In the genomic region with DNA sequence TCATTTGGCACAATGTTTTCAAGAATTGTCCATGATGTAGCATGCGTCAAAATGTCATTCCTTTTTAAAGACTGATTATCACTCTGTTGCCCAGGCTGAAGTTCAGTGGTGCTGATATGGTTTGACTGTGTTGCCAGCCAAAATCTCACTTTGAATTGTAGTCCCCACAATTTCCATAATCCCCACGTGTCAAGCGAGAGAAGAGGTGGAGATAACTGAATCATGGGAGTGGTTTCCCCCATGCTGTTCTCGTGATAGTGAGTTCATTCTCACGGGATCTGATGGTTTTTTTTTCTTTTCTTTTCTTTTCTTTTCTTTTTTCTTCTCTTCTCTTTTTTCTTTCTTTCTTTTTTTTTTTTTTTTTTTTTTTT, we compare ENCODE assay signal across 17 cellular contexts.
"Had no signal": no experiment of that assay in that cellular context is flagged by ENCODE, and none has a peak within 500 bp of the region (broad histone marks: within the 10 kb centered on the region; RNA-seq: fewer than 3 reads in every experiment).

No MANE protein-coding gene starts in this region.

- FAIRE-seq: frontal cortex had no signal

- H3K27me3 Mint-ChIP-seq: effector memory CD8-positive, alpha-beta T cell had no signal

- ATAC-seq: effector memory CD8-positive, alpha-beta T cell; heart right ventricle; left colon; lower lobe of right lung; naive thymus-derived CD4-positive, alpha-beta T cell had no signal

- H3K27ac Mint-ChIP-seq: effector memory CD8-positive, alpha-beta T cell; naive thymus-derived CD4-positive, alpha-beta T cell had no signal

- H3K36me3 ChIP-seq: heart right ventricle, lower lobe of right lung had no signal

- H3K4me3 Mint-ChIP-seq: effector memory CD8-positive, alpha-beta T cell; naive thymus-derived CD4-positive, alpha-beta T cell had no signal

- H3K4me3 ChIP-seq: heart right ventricle, lower lobe of right lung had no signal

- H3K4me1 Mint-ChIP-seq: naive thymus-derived CD4-positive, alpha-beta T cell had no signal

- H3K27ac ChIP-seq: epithelial cell of prostate, heart right ventricle, lower lobe of right lung, parathyroid adenoma had no signal

- H3K36me3 Mint-ChIP-seq: naive thymus-derived CD4-positive, alpha-beta T cell had no signal

- H3K9me3 ChIP-seq: heart right ventricle, lower lobe of right lung had no signal

- DNase-seq: activated CD4-positive, alpha-beta T cell treated with anti-CD3 and anti-CD28 coated beads for 1 hour; activated CD4-positive, alpha-beta T cell treated with anti-CD3 and anti-CD28 coated beads, Interleukin-2, amount 50 U/mL, for 48 hours; activated effector memory CD4-positive, alpha-beta T cell treated with Interleukin-2 at 50 U/mL for 16 hours; activated naive CD4-positive, alpha-beta T cell treated with anti-CD3 and anti-CD28 coated beads, Interleukin-2, amount 50 U/mL, for 16 hours; dermis blood vessel endothelial cell; effector memory CD8-positive, alpha-beta T cell; heart right ventricle; left colon; lower lobe of right lung; naive thymus-derived CD4-positive, alpha-beta T cell; stimulated activated CD4-positive, alpha-beta T cell treated with anti-CD3 and anti-CD28 coated beads, Interleukin-12 subunit alpha, Interleukin-12 subunit beta, amount 100 ng/mL, for 4 hours; stimulated activated CD4-positive, alpha-beta T cell treated with anti-CD3 and anti-CD28 coated beads, Interleukin-2, amount 100 ng/mL, for 24 hours; substantia nigra; trophoblast cell had no signal
